ENCODE assay signal across 1 cellular context in the genomic region with DNA sequence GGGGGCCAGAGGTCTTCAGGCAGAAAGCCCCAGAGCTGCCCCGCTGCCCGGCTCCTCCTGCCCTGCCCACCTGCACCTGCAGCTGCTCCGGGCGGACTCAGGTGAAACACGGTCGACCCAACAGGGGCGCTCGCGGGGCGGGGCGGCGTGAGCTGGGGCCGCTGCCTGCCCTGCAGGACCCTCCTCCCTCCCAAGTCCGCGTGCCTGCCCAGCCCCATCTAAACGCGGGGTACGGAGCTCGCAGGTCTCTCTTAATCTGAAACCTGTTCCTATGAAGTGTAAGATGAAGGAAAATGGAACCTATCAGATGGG.
TF ChIP-seq lines count a peak whose summit lies in the region.

No MANE protein-coding gene starts in this region.

TF ChIP-seq in H1, 55 proteins besides CTCF, POLR2A, EP300 and RAD21:
- TF ChIP-seq SIRT6 (IDR thresholded peaks at IDR 0.05; ENCODE audit: low read length) = no peak
- no peak for TF ChIP-seq POU5F1 (IDR thresholded peaks at IDR 0.05; ENCODE audit: low read depth, low read length)
- TF ChIP-seq SRF (IDR thresholded peaks at IDR 0.05; ENCODE audit: low read depth, low read length) = no peak
- no peak for TF ChIP-seq CREB1 (IDR thresholded peaks at IDR 0.05)
- TF ChIP-seq KDM4A (IDR thresholded peaks at IDR 0.05; ENCODE audit: low read depth, low read length, severe bottlenecking) = peak; percentile 48
- TF ChIP-seq, protein P1, sequence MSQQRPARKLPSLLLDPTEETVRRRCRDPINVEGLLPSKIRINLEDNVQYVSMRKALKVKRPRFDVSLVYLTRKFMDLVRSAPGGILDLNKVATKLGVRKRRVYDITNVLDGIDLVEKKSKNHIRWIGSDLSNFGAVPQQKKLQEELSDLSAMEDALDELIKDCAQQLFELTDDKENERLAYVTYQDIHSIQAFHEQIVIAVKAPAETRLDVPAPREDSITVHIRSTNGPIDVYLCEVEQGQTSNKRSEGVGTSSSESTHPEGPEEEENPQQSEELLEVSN (IDR thresholded peaks at IDR 0.05) = peak; percentile 16; the same call in 1 of the 2 replicates
